In the genomic region with DNA sequence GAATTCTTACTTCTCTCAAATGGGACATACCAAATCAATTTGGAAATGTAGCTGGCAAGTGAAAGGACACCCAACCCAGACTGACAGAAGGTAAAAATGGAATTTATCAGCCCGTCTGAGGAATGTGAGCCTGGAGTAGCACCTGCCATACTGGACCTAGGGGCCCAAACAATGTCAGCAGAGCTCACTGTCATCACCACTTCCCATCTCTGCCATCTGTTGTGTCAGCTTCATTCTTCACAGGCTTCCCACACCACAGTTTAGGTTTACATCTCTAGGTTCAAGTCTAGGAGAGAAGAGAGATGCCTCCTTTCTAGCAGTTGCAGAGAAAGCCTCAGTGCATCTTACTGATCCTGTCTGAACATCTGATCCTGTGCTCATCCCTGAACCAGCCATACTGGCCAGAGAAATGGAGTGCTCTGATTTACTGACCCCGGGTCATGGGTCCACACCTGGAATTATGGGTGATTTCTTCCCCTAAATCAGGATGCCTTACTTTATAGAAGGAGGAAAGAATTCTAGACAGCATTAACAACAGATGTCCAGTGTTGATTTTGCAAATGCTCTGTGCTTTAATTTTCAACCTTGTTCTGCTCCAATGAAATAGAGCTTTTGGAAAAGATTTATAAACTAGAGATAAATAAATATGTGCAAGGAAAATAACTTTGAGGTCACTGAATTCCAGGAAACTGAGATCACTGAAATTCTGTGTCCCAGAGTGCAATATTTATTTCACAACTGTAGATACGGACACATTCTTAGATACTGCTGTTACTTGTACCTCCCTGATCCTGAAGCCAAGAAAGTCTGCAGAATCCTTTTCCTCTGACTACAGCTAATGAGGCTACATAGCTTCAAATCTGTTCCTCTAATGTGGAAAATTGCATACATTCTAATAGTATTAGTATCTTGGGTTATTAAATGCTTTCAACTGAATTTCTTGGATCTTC, we compare ENCODE assay signal across 13 cellular contexts.
DNase-seq lines count a peak whose midpoint lies in the region; ATAC-seq and TF ChIP-seq lines count a peak whose summit lies in the region.
"Had no signal": no experiment of that assay in that cellular context is flagged by ENCODE, and none has a peak within 500 bp of the region (broad histone marks: within the 10 kb centered on the region; RNA-seq: fewer than 3 reads in every experiment).

No MANE protein-coding gene starts in this region.

- H3K4me3 ChIP-seq in CD8-positive, alpha-beta T cell (ENCODE audit: low read depth, low read length), result no peak overlapping the region
- no peak overlapping the region for H3K4me3 ChIP-seq in heart left ventricle
- no peak overlapping the region for H3K4me3 ChIP-seq in retinal pigment epithelial cell (ENCODE audit: low read length)

- no peaks in the 10 kb centered on the region for H3K4me1 Mint-ChIP-seq in CD8-positive, alpha-beta T cell (ENCODE audit: low read depth)

- TF ChIP-seq CTCF in CD8-positive, alpha-beta T cell (IDR thresholded peaks at IDR 0.05), result no peak
- no peak for TF ChIP-seq CTCF in heart left ventricle (IDR thresholded peaks at IDR 0.05)
- TF ChIP-seq CTCF in retinal pigment epithelial cell (conservative IDR thresholded peaks at IDR 0.05; ENCODE audit: low read depth, low read length), result no peak

- H3K4me3 Mint-ChIP-seq in CD8-positive, alpha-beta T cell, result no peak overlapping the region

- ATAC-seq in CD8-positive, alpha-beta T cell, result no peak
- ATAC-seq in heart left ventricle, result peak; percentile 63 to 87 (median 80)
- no peak for ATAC-seq in GM18511 (IDR thresholded peaks at IDR 0.05; ENCODE audit: unreplicated experiment)
- no peak for ATAC-seq in HG02623 (IDR thresholded peaks at IDR 0.05; ENCODE audit: unreplicated experiment)
- ATAC-seq: activated naive CD4-positive, alpha-beta T cell treated with anti-CD3 and anti-CD28 coated beads, Interleukin-2, amount 50 U/mL, for 72 hours had no signal

- H3K9me3 Mint-ChIP-seq in CD8-positive, alpha-beta T cell, result no peaks in the 10 kb centered on the region
- H3K9me3 Mint-ChIP-seq: activated naive CD4-positive, alpha-beta T cell treated with anti-CD3 and anti-CD28 coated beads, Interleukin-2, amount 50 U/mL, for 72 hours had no signal

- H3K4me1 ChIP-seq in CD8-positive, alpha-beta T cell (ENCODE audit: insufficient read depth, low read length), result no peaks in the 10 kb centered on the region
- peaks cover 0 to 20% (median 4%) of the 10 kb centered on the region in 12 donors for H3K4me1 ChIP-seq in heart left ventricle
- H3K4me1 ChIP-seq: parathyroid adenoma had no signal

- H3K36me3 Mint-ChIP-seq in CD8-positive, alpha-beta T cell, result peaks cover 94% of the 10 kb centered on the region

- no peak for TF ChIP-seq POLR2A in heart left ventricle (IDR thresholded peaks at IDR 0.05)

- 37 to 59% (median 51%) methylated on average over 3 of the region's 3 CpGs for WGBS in heart left ventricle, 4 donors

- H3K27me3 Mint-ChIP-seq in CD8-positive, alpha-beta T cell (ENCODE audit: low read depth), result no peaks in the 10 kb centered on the region

- POLR2A ChIA-PET in CD8-positive, alpha-beta T cell (lab: Charles Lee), result interaction anchor here (1.1 to 1.4 kb wide), 2 partner anchors 10 to 33 kb away, joined by 3 read pairs; no protein-coding TSS in a partner anchor

- CTCF ChIA-PET in CD8-positive, alpha-beta T cell (lab: Charles Lee), result no interaction called here

- no peaks in the 10 kb centered on the region for H3K9me3 ChIP-seq in CD8-positive, alpha-beta T cell (ENCODE audit: low read length)
- no peaks in the 10 kb centered on the region for H3K9me3 ChIP-seq in heart left ventricle

- no peak overlapping the region for H3K27ac ChIP-seq in CD8-positive, alpha-beta T cell (ENCODE audit: low read depth, low read length)
- peak overlapping the region in 10 of 12 donors; percentile 27 to 70 (median 56) for H3K27ac ChIP-seq in heart left ventricle
- H3K27ac ChIP-seq: parathyroid adenoma, VCaP had no signal

- H3K27ac Mint-ChIP-seq in CD8-positive, alpha-beta T cell, result peak overlapping the region; percentile 45

- intact Hi-C loops in CD8-positive, alpha-beta T cell (cut with DNase I, micrococcal nuclease), result loop anchor here in 1 of 2 experiments (5.0 kb wide), 1 partner anchor 110 kb away; no protein-coding TSS in a partner anchor
- intact Hi-C loops in heart left ventricle (cut with DNase I), result loop anchor here in 3 of 10 donors (5.0 to 10.0 kb wide), 3 partner anchors 57 to 107 kb away; a partner anchor contains a TSS

- H3K27me3 ChIP-seq in CD8-positive, alpha-beta T cell (ENCODE audit: insufficient read depth, low read length), result no peaks in the 10 kb centered on the region
- H3K27me3 ChIP-seq in heart left ventricle, result no peaks in the 10 kb centered on the region

- H3K36me3 ChIP-seq in CD8-positive, alpha-beta T cell (ENCODE audit: insufficient read depth, low read length), result peaks cover 84% of the 10 kb centered on the region
- H3K36me3 ChIP-seq in heart left ventricle, result peaks cover 0 to 99% (median 0%) of the 10 kb centered on the region in 9 donors

- no peak for DNase-seq in CD8-positive, alpha-beta T cell
- DNase-seq in amniotic epithelial cell (ENCODE audit: low read depth), result peak; percentile 96
- DNase-seq in heart left ventricle, result no peak
- DNase-seq in retinal pigment epithelial cell (ENCODE audit: low read depth), result peak; percentile 78
- DNase-seq in activated gamma-delta T cell (lab: John Stamatoyannopoulos, UW), result no peak
- no peak for DNase-seq in DMS53 (lab: John Stamatoyannopoulos, UW)
- DNase-seq: GOT3, hippocampal formation had no signal

Comparison
In these comparisons a context has a peak if more than half of its experiments do, and no peak if none do; other contexts are left out.
1. ATAC-seq: peak in heart left ventricle (4 of 4); none in CD8-positive, alpha-beta T cell (single experiment), GM18511 (single experiment) and HG02623 (single experiment).
2. DNase-seq: peak in amniotic epithelial cell (single experiment) and retinal pigment epithelial cell (single experiment); none in CD8-positive, alpha-beta T cell (0 of 7), heart left ventricle (0 of 5), activated gamma-delta T cell (single experiment) and DMS53 (single experiment).